9 cellular contexts compared by ENCODE assay signal in genomic region chr12:68613209-68613904, GRCh38. TPM values are rescaled to one million over a fixed set of nuclear protein-coding genes. Genes with fewer than 3 reads are reported as not detected.
DNase-seq lines count a peak whose midpoint lies in the region; ATAC-seq and TF ChIP-seq lines count a peak whose summit lies in the region.
"Had no signal": no experiment of that assay in that cellular context is flagged by ENCODE, and none has a peak within 500 bp of the region (broad histone marks: within the 10 kb centered on the region; RNA-seq: fewer than 3 reads in every experiment).

No MANE protein-coding gene starts in this region.

- in situ Hi-C loops in astrocyte of the cerebellum (cut with HindIII; ENCODE audit: low sequenced_read_pairs): no loop called here

- H3K4me3 Mint-ChIP-seq in naive B cell: peak overlapping the region; percentile 90 to 100 (median 96)

- 77 to 84% methylated on average over 18 of the region's 18 CpGs for WGBS in heart right ventricle, 2 donors
- WGBS in urinary bladder: 86% methylated on average over 18 of the region's 18 CpGs

- H3K36me3 ChIP-seq in heart right ventricle: peaks cover 0 to 17% (median 0%) of the 10 kb centered on the region in 9 donors
- H3K36me3 ChIP-seq in urinary bladder (ENCODE audit: insufficient read depth): no peaks in the 10 kb centered on the region

- peak overlapping the region; percentile 66 to 98 (median 96) for H3K27ac Mint-ChIP-seq in naive B cell

- intact Hi-C loops in heart right ventricle (cut with DNase I) (loop anchor here in 8 of 10 donors (5.0 to 10.0 kb wide), 10 partner anchors 34 to 259 kb away; partner anchors contain the start of genes NUP107 (in 6 of the 8) and MDM2 (in 1 of the 8)), Right ventricle myocardium inferior (cut with DNase I) (no loop called here)

- no peaks in the 10 kb centered on the region for H3K27me3 Mint-ChIP-seq in naive B cell

- no peaks in the 10 kb centered on the region for H3K9me3 ChIP-seq in heart right ventricle

- H3K4me1 ChIP-seq in heart right ventricle: peaks cover 7 to 71% (median 60%) of the 10 kb centered on the region in 9 donors
- peaks cover 3% of the 10 kb centered on the region for H3K4me1 ChIP-seq in urinary bladder (ENCODE audit: insufficient read depth)

- H3K27ac ChIP-seq in heart right ventricle (peak overlapping the region in 6 of 10 donors; percentile 89 to 99 (median 97)), urinary bladder (ENCODE audit: low read depth) (no peak overlapping the region)

- no peaks in the 10 kb centered on the region for H3K27me3 ChIP-seq in heart right ventricle

- H3K4me3 ChIP-seq in heart right ventricle (peak overlapping the region in 8 of 10 donors; percentile 54 to 86 (median 78)), astrocyte of the cerebellum (ENCODE audit: low read depth, low read length) (peak overlapping the region; percentile 75), urinary bladder (ENCODE audit: low read depth, low read length) (peak overlapping the region; percentile 5)

- H3K9me3 Mint-ChIP-seq in naive B cell: no peaks in the 10 kb centered on the region

- peaks cover 43 to 76% (median 56%) of the 10 kb centered on the region in 3 donors for H3K4me1 Mint-ChIP-seq in naive B cell

- H3K36me3 Mint-ChIP-seq in naive B cell: peaks cover 10% of the 10 kb centered on the region in 2 donors

- ATAC-seq in heart right ventricle (no peak), Right ventricle myocardium inferior (no peak), naive B cell (ENCODE audit: low read depth in 2 of 2) (no peak)

- DNase-seq in heart right ventricle (no peak), Right ventricle myocardium inferior (ENCODE audit: missing footprints) (no peak), astrocyte of the cerebellum (ENCODE audit: low read depth) (no peak), naive B cell (no peak), AG08395 (ENCODE audit: low spot score) (no peak), HPDE6-E6E7 (ENCODE audit: extremely low spot score) (no peak), amygdala (lab: John Stamatoyannopoulos, UW) (no peak)
- DNase-seq: GF-D8 had no signal

- no peak for TF ChIP-seq CTCF in heart right ventricle (IDR thresholded peaks at IDR 0.05)
- TF ChIP-seq CTCF in astrocyte of the cerebellum (IDR thresholded peaks at IDR 0.05; ENCODE audit: low read depth, low read length, missing control alignments): no peak

RNA-seq across cellular contexts. Expression of gene RAP1B, which starts 2.7 kb away (rescaled TPM):
- total RNA-seq in heart right ventricle (10 to 100 TPM; 38.1 to 81.2 (median 42.0) TPM), Right ventricle myocardium inferior (51.8 TPM), urinary bladder (302 TPM)
- polyA plus RNA-seq in heart right ventricle (10 to 100 TPM; 45.1 to 53.8 TPM), naive B cell (ENCODE audit: low read depth in 6 of 6) (100 to 1,000 TPM; 311 to 473 (median 344) TPM), urinary bladder (145 TPM)

Comparison
In these comparisons a context has a peak if more than half of its experiments do, and no peak if none do; other contexts are left out.
1. H3K4me3 ChIP-seq: peak in every context shown above with its lines; median percentile 78 in heart right ventricle; 75 in astrocyte of the cerebellum; 5 in urinary bladder.